ENCODE assay signal across 23 cellular contexts in the genomic region with DNA sequence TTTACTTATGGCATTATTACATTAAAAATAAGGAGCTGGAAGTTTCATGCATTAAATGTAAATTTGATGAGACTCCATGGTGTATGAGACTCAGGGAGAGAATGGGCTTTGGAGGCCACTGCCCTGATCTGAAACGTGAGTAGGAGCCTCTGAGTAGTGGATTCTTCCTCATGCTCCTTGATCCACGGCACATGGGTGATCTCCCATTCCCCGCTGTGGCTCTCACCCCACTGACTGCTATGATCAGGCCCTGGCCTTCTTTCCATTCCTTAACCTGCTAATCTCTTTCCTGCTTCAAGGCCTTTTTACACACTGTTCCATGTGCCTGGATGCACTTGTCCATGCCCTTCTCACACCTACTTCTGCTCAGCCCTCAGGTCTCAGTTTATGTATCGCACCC.
DNase-seq lines count a peak whose midpoint lies in the region; ATAC-seq and TF ChIP-seq lines count a peak whose summit lies in the region.
"Had no signal": no experiment of that assay in that cellular context is flagged by ENCODE, and none has a peak within 500 bp of the region (broad histone marks: within the 10 kb centered on the region; RNA-seq: fewer than 3 reads in every experiment).

No MANE protein-coding gene starts in this region.

- H3K9me2 ChIP-seq in hepatocyte (replicated peaks; ENCODE audit: insufficient read depth): no peaks in the 10 kb centered on the region

- H3K27ac Mint-ChIP-seq in stimulated activated naive CD8-positive, alpha-beta T cell treated with anti-CD3 and anti-CD28 coated beads, Interleukin-15, Interleukin-2, amounts not matched to agents 100 ng/mL and 50 ng/mL, for 24 hours: peak overlapping the region; percentile 53

- H3K9me3 Mint-ChIP-seq in stimulated activated naive CD8-positive, alpha-beta T cell treated with anti-CD3 and anti-CD28 coated beads, Interleukin-15, Interleukin-2, amounts not matched to agents 100 ng/mL and 50 ng/mL, for 24 hours: no peaks in the 10 kb centered on the region
- H3K9me3 Mint-ChIP-seq: CD4-positive, alpha-beta memory T cell had no signal

- H3K36me3 ChIP-seq in hepatocyte (replicated peaks; ENCODE audit: insufficient read depth, low read depth) (no peaks in the 10 kb centered on the region), osteoblast (ENCODE audit: insufficient read depth, low read length) (no peaks in the 10 kb centered on the region)
- H3K36me3 ChIP-seq: BLaER1, HAP-1, SJCRH30 had no signal

- no peak for ATAC-seq in stimulated activated naive CD8-positive, alpha-beta T cell treated with anti-CD3 and anti-CD28 coated beads, Interleukin-15, Interleukin-2, amounts not matched to agents 100 U/mL and 50 U/mL, for 24 hours
- ATAC-seq in GM21737 (IDR thresholded peaks at IDR 0.05; ENCODE audit: unreplicated experiment): no peak
- ATAC-seq: GM12878 had no signal

- H2AFZ ChIP-seq in hepatocyte (no peak overlapping the region), osteoblast (ENCODE audit: low read length) (no peak overlapping the region)
- H2AFZ ChIP-seq: GM23248 had no signal

- H4K20me1 ChIP-seq in hepatocyte (ENCODE audit: insufficient read depth, poor library complexity, severe bottlenecking) (no peaks in the 10 kb centered on the region), osteoblast (ENCODE audit: insufficient read depth, low read length) (no peaks in the 10 kb centered on the region)
- H4K20me1 ChIP-seq: BLaER1 had no signal

- WGBS in hepatocyte (ENCODE audit: low lambda C conversion rate, missing lambda C conversion rate): 82% methylated on average over 4 of the region's 4 CpGs

- H3K4me3 Mint-ChIP-seq in stimulated activated naive CD8-positive, alpha-beta T cell treated with anti-CD3 and anti-CD28 coated beads, Interleukin-15, Interleukin-2, amounts not matched to agents 100 ng/mL and 50 ng/mL, for 24 hours: no peak overlapping the region
- H3K4me3 Mint-ChIP-seq: CD4-positive, alpha-beta memory T cell had no signal

- H3K4me3 ChIP-seq in hepatocyte (no peak overlapping the region), osteoblast (ENCODE audit: insufficient read depth, low read length) (no peak overlapping the region)
- H3K4me3 ChIP-seq: BLaER1, GM12878, GM23248, HAP-1, SJCRH30 had no signal

- no peak for DNase-seq in stimulated activated naive CD8-positive, alpha-beta T cell treated with anti-CD3 and anti-CD28 coated beads, Interleukin-15, Interleukin-2, amounts not matched to agents 100 U/mL and 50 U/mL, for 24 hours
- peak; percentile 1 for DNase-seq in hepatocyte (ENCODE audit: low spot score)
- peak; percentile 34 for DNase-seq in osteoblast (ENCODE audit: insufficient read length, low spot score, missing footprints)
- DNase-seq in NCI-H1694 (lab: John Stamatoyannopoulos, UW): no peak
- no peak for DNase-seq in NCI-H2171 (lab: John Stamatoyannopoulos, UW)
- DNase-seq: Caco-2; CD4-positive, alpha-beta memory T cell; DND-41; GM23248; NCI-H1092 treated with DMSO at 0.1 percent for 48 hours; NCI-H1436 treated with DMSO at 0.1 percent for 48 hours; NCI-H2029 treated with DMSO at 0.1 percent for 48 hours; NCI-H345; NCI-H524 treated with DMSO at 0.1 percent for 48 hours; NCI-H82; SJCRH30 had no signal

- no peak overlapping the region for H3K4me2 ChIP-seq in hepatocyte
- H3K4me2 ChIP-seq in osteoblast (ENCODE audit: insufficient read depth, low read length): no peak overlapping the region
- H3K4me2 ChIP-seq: BLaER1, KMS-11 had no signal

- no peaks in the 10 kb centered on the region for H3K4me1 Mint-ChIP-seq in stimulated activated naive CD8-positive, alpha-beta T cell treated with anti-CD3 and anti-CD28 coated beads, Interleukin-15, Interleukin-2, amounts not matched to agents 100 ng/mL and 50 ng/mL, for 24 hours (ENCODE audit: low read depth)

- H3K9me3 ChIP-seq in hepatocyte (ENCODE audit: low read depth) (no peaks in the 10 kb centered on the region), osteoblast (ENCODE audit: low read depth, low read length) (no peaks in the 10 kb centered on the region)
- H3K9me3 ChIP-seq: BLaER1, Caco-2, SJCRH30 had no signal

- peaks cover 30% of the 10 kb centered on the region for H3K4me1 ChIP-seq in hepatocyte (ENCODE audit: insufficient read depth)
- H3K4me1 ChIP-seq in osteoblast (ENCODE audit: insufficient read depth, low read length): peaks cover 2% of the 10 kb centered on the region
- H3K4me1 ChIP-seq: HAP-1, SJCRH30 had no signal

- H3K27me3 Mint-ChIP-seq in stimulated activated naive CD8-positive, alpha-beta T cell treated with anti-CD3 and anti-CD28 coated beads, Interleukin-15, Interleukin-2, amounts not matched to agents 100 ng/mL and 50 ng/mL, for 24 hours: no peaks in the 10 kb centered on the region

- H3K27me3 ChIP-seq in hepatocyte (no peaks in the 10 kb centered on the region), osteoblast (ENCODE audit: insufficient read depth, low read length) (no peaks in the 10 kb centered on the region)
- H3K27me3 ChIP-seq: BLaER1, SJCRH30 had no signal

- H3K27ac ChIP-seq in hepatocyte: no peak overlapping the region
- H3K27ac ChIP-seq in osteoblast (ENCODE audit: low read depth, low read length): no peak overlapping the region
- H3K27ac ChIP-seq: BLaER1, GM23248, HL-60, KMS-11, SJCRH30 had no signal

- TF ChIP-seq CTCF in hepatocyte (IDR thresholded peaks at IDR 0.05; ENCODE audit: poor library complexity) (no peak), osteoblast (IDR thresholded peaks at IDR 0.05; ENCODE audit: extremely low read depth, low read depth, low read length) (no peak)

- H3K79me2 ChIP-seq in hepatocyte (no peaks in the 10 kb centered on the region), osteoblast (ENCODE audit: insufficient read depth, low read length) (no peaks in the 10 kb centered on the region)

- H3K36me3 Mint-ChIP-seq in stimulated activated naive CD8-positive, alpha-beta T cell treated with anti-CD3 and anti-CD28 coated beads, Interleukin-15, Interleukin-2, amounts not matched to agents 100 ng/mL and 50 ng/mL, for 24 hours (ENCODE audit: low read depth): no peaks in the 10 kb centered on the region
- H3K36me3 Mint-ChIP-seq: CD4-positive, alpha-beta memory T cell had no signal

Comparison
In these comparisons a context has a peak if more than half of its experiments do, and no peak if none do; other contexts are left out.
1. DNase-seq: peak in hepatocyte (single experiment) and osteoblast (single experiment); none in stimulated activated naive CD8-positive, alpha-beta T cell treated with anti-CD3 and anti-CD28 coated beads, Interleukin-15, Interleukin-2, amounts not matched to agents 100 U/mL and 50 U/mL, for 24 hours (single experiment), NCI-H1694 (single experiment) and NCI-H2171 (single experiment).